ENCODE assay signal across 27 cellular contexts in genomic region chr17:12955521-12955920, GRCh38.
"Had no signal": no experiment of that assay in that cellular context is flagged by ENCODE, and none has a peak within 500 bp of the region (broad histone marks: within the 10 kb centered on the region; RNA-seq: fewer than 3 reads in every experiment).

No MANE protein-coding gene starts in this region.

- H3K9me3 ChIP-seq: mucosa of descending colon, pancreas, prostate gland, tibial artery, upper lobe of right lung had no signal

- H3K4me3 ChIP-seq: left ventricle myocardium inferior, lung, mucosa of descending colon, pancreas, prostate gland, skin epidermis, suprapubic skin, thoracic aorta, tibial artery, upper lobe of right lung had no signal

- H3K4me1 ChIP-seq: pancreas, prostate gland, suprapubic skin, tibial artery, upper lobe of right lung had no signal

- H3K9me3 Mint-ChIP-seq: natural killer cell treated with Interleukin-12 subunit alpha and Interleukin-12 subunit beta and Interleukin-15 and Interleukin-18, amount 100 ng/mL, for 72 hours; stimulated activated naive CD8-positive, alpha-beta T cell treated with anti-CD3 and anti-CD28 coated beads, Interleukin-15, Interleukin-2, amounts not matched to agents 100 ng/mL and 50 ng/mL, for 24 hours had no signal

- H3K27me3 Mint-ChIP-seq: stimulated activated naive CD8-positive, alpha-beta T cell treated with anti-CD3 and anti-CD28 coated beads, Interleukin-15, Interleukin-2, amounts not matched to agents 100 ng/mL and 50 ng/mL, for 24 hours had no signal

- H3K27ac ChIP-seq: left ventricle myocardium inferior, pancreas, prostate gland, skin epidermis, suprapubic skin, thoracic aorta, tibial artery, upper lobe of right lung had no signal

- H3K36me3 ChIP-seq: pancreas, prostate gland, suprapubic skin had no signal

- ATAC-seq: mucosa of descending colon; naive thymus-derived CD4-positive, alpha-beta T cell; natural killer cell treated with Interleukin-12 subunit alpha and Interleukin-12 subunit beta and Interleukin-15 and Interleukin-18, amount 100 ng/mL, for 72 hours; pancreas; right cardiac atrium; sciatic nerve; upper lobe of right lung had no signal

- H3K36me3 Mint-ChIP-seq: natural killer cell treated with Interleukin-12 subunit alpha and Interleukin-12 subunit beta and Interleukin-15 and Interleukin-18, amount 100 ng/mL, for 72 hours had no signal

- DNase-seq: islet precursor cell; left ventricle myocardium inferior; mesendoderm; mucosa of descending colon; naive thymus-derived CD4-positive, alpha-beta T cell; nucleus accumbens; pancreas; posterior cingulate gyrus; retina; right cardiac atrium; stimulated activated CD4-positive, alpha-beta T cell treated with anti-CD3 and anti-CD28 coated beads, Interleukin-12 subunit alpha, Interleukin-12 subunit beta, amount 100 ng/mL, for 4 hours; stimulated activated CD4-positive, alpha-beta T cell treated with anti-CD3 and anti-CD28 coated beads, Interleukin-15, amount 100 ng/mL, for 24 hours; stimulated activated CD4-positive, alpha-beta T cell treated with anti-CD3 and anti-CD28 coated beads, Interleukin-2, amount 100 ng/mL, for 24 hours; stimulated activated CD4-positive, alpha-beta T cell treated with anti-CD3 and anti-CD28 coated beads, Interleukin-4, amount 100 ng/mL, for 1 hour; stimulated activated naive CD4-positive, alpha-beta T cell; tibial artery; trophoblast cell; upper lobe of right lung had no signal

- H3K27me3 ChIP-seq: pancreas, suprapubic skin, tibial artery, upper lobe of right lung had no signal

- H3K4me1 Mint-ChIP-seq: mesothelial cell of epicardium; naive thymus-derived CD4-positive, alpha-beta T cell had no signal

- H3K4me3 Mint-ChIP-seq: mesothelial cell of epicardium; naive thymus-derived CD4-positive, alpha-beta T cell; natural killer cell treated with Interleukin-12 subunit alpha and Interleukin-12 subunit beta and Interleukin-15 and Interleukin-18, amount 100 ng/mL, for 72 hours; stimulated activated naive CD8-positive, alpha-beta T cell treated with anti-CD3 and anti-CD28 coated beads, Interleukin-15, Interleukin-2, amounts not matched to agents 100 ng/mL and 50 ng/mL, for 24 hours had no signal

- H3K27ac Mint-ChIP-seq: mesothelial cell of epicardium; naive thymus-derived CD4-positive, alpha-beta T cell; natural killer cell treated with Interleukin-12 subunit alpha and Interleukin-12 subunit beta and Interleukin-15 and Interleukin-18, amount 100 ng/mL, for 72 hours; stimulated activated naive CD8-positive, alpha-beta T cell treated with anti-CD3 and anti-CD28 coated beads, Interleukin-15, Interleukin-2, amounts not matched to agents 100 ng/mL and 50 ng/mL, for 24 hours had no signal
